13 cellular contexts compared by ENCODE assay signal in the genomic region with DNA sequence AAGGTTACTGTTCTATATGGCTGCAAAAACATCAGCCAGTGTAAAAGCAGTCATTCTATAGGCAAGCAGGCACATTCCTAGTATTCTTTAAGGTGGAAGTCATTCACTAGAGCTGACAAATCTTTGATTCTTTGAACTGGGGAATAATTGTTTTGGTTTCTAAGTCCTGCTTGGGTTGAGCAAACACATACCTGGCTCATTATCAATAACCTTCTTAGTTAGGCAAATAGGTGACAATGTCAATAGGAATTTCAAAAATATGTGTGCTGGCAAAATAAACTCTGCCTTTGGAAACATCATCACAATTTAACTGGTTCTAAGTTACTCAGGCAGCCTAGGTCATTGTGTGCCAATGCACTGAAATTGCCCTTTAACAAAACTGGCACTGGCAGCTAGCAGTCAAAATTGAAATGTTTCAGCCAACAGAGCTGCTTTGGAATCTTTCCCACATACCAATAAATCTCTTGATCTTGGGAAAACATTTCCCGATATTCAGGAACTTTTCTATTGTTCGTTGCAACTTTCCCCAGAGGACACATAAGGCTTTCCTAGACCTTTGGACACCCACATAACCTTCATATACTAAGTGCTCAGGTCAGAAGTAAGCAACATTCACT.
DNase-seq lines count a peak whose midpoint lies in the region; ATAC-seq and TF ChIP-seq lines count a peak whose summit lies in the region.
"Had no signal": no experiment of that assay in that cellular context is flagged by ENCODE, and none has a peak within 500 bp of the region (broad histone marks: within the 10 kb centered on the region; RNA-seq: fewer than 3 reads in every experiment).

No MANE protein-coding gene starts in this region.

- no peak overlapping the region for H3K27ac Mint-ChIP-seq in effector memory CD8-positive, alpha-beta T cell
- H3K27ac Mint-ChIP-seq in activated T-helper 1 cell treated with anti-CD3 and anti-CD28 coated beads, Interleukin-12 subunit alpha, Interleukin-12 subunit beta, Interleukin-2, Interleukin-4 antibody, amounts not matched to agents 30 ng/mL and 10 ng/mL and 1 ng/mL, durations not matched to agents 14 hours and 24 hours and 36 hours, result no peak overlapping the region

- peaks cover 2 to 15% of the 10 kb centered on the region in 2 donors for H3K9me3 Mint-ChIP-seq in effector memory CD8-positive, alpha-beta T cell
- H3K9me3 Mint-ChIP-seq in activated T-helper 1 cell treated with anti-CD3 and anti-CD28 coated beads, Interleukin-12 subunit alpha, Interleukin-12 subunit beta, Interleukin-2, Interleukin-4 antibody, amounts not matched to agents 30 ng/mL and 10 ng/mL and 1 ng/mL, durations not matched to agents 14 hours and 24 hours and 36 hours, result no peaks in the 10 kb centered on the region

- WGBS in stomach, 5 donors, result 18 to 25% (median 23%) methylated on average over 2 of the region's 2 CpGs

- no peak for TF ChIP-seq CTCF in foreskin keratinocyte (conservative IDR thresholded peaks at IDR 0.05)
- TF ChIP-seq CTCF in stomach (IDR thresholded peaks at IDR 0.05), result no peak

- no peak for TF ChIP-seq EP300 in stomach (IDR thresholded peaks at IDR 0.05)

- intact Hi-C loops in stomach (cut with DNase I; ENCODE audit: low total_unique reads), result no loop called here
- intact Hi-C loops in activated T-helper 1 cell treated with anti-CD3 and anti-CD28 coated beads, Interleukin-12 subunit alpha, Interleukin-12 subunit beta, Interleukin-2, Interleukin-4 antibody, amounts not matched to agents 30 ng/mL and 10 ng/mL and 1 ng/mL, durations not matched to agents 14 hours and 24 hours and 36 hours (cut with micrococcal nuclease), result no loop called here

- H3K27ac ChIP-seq in foreskin keratinocyte (no peak overlapping the region), stomach (peak overlapping the region in 4 of 5 donors; percentile 50 to 67 (median 52))

- H3K4me1 Mint-ChIP-seq in effector memory CD8-positive, alpha-beta T cell (ENCODE audit: low read depth in 2 of 2), result no peaks in the 10 kb centered on the region
- no peaks in the 10 kb centered on the region for H3K4me1 Mint-ChIP-seq in activated T-helper 1 cell treated with anti-CD3 and anti-CD28 coated beads, Interleukin-12 subunit alpha, Interleukin-12 subunit beta, Interleukin-2, Interleukin-4 antibody, amounts not matched to agents 30 ng/mL and 10 ng/mL and 1 ng/mL, durations not matched to agents 14 hours and 24 hours and 36 hours (ENCODE audit: low read depth)

- peaks cover 24% of the 10 kb centered on the region for H3K4me1 ChIP-seq in adipocyte (ENCODE audit: control insufficient read depth, insufficient read depth, low read length)
- H3K4me1 ChIP-seq in foreskin keratinocyte, result peaks cover 13% of the 10 kb centered on the region
- H3K4me1 ChIP-seq in stomach, result peaks cover 13 to 29% (median 22%) of the 10 kb centered on the region in 4 donors

- no peak overlapping the region for H3K9ac ChIP-seq in adipocyte (ENCODE audit: low read length)

- H3K36me3 Mint-ChIP-seq in effector memory CD8-positive, alpha-beta T cell (ENCODE audit: insufficient read depth), result no peaks in the 10 kb centered on the region
- H3K36me3 Mint-ChIP-seq in activated T-helper 1 cell treated with anti-CD3 and anti-CD28 coated beads, Interleukin-12 subunit alpha, Interleukin-12 subunit beta, Interleukin-2, Interleukin-4 antibody, amounts not matched to agents 30 ng/mL and 10 ng/mL and 1 ng/mL, durations not matched to agents 14 hours and 24 hours and 36 hours (ENCODE audit: low read depth), result no peaks in the 10 kb centered on the region

- TF ChIP-seq POLR2A in stomach (IDR thresholded peaks at IDR 0.05), result no peak

- peak; percentile 30 for ATAC-seq in foreskin keratinocyte
- ATAC-seq in effector memory CD8-positive, alpha-beta T cell (replicated peaks), result no peak
- ATAC-seq: sciatic nerve had no signal

- H3K36me3 ChIP-seq in adipocyte (ENCODE audit: control insufficient read depth, insufficient read depth, low read length, severe bottlenecking), result no peaks in the 10 kb centered on the region
- H3K36me3 ChIP-seq in stomach, result no peaks in the 10 kb centered on the region

- H3K9me3 ChIP-seq in adipocyte (ENCODE audit: control insufficient read depth, low read length) (no peaks in the 10 kb centered on the region), stomach (no peaks in the 10 kb centered on the region)

- no peaks in the 10 kb centered on the region for H3K27me3 Mint-ChIP-seq in effector memory CD8-positive, alpha-beta T cell
- no peaks in the 10 kb centered on the region for H3K27me3 Mint-ChIP-seq in activated T-helper 1 cell treated with anti-CD3 and anti-CD28 coated beads, Interleukin-12 subunit alpha, Interleukin-12 subunit beta, Interleukin-2, Interleukin-4 antibody, amounts not matched to agents 30 ng/mL and 10 ng/mL and 1 ng/mL, durations not matched to agents 14 hours and 24 hours and 36 hours (ENCODE audit: insufficient read depth)

- no peak overlapping the region for H3K4me3 ChIP-seq in adipocyte (ENCODE audit: low read length)
- H3K4me3 ChIP-seq in stomach, result no peak overlapping the region

- DNase-seq in HCEC 1CT (peak; percentile 55), adipocyte (ENCODE audit: low read depth) (peak; percentile 17), foreskin keratinocyte (peak; percentile 84 to 94), stomach (peak; percentile 55), cortex of kidney (lab: John Stamatoyannopoulos, UW) (no peak)
- no peak for DNase-seq in effector memory CD8-positive, alpha-beta T cell
- DNase-seq in activated CD4-positive, alpha-beta T cell treated with anti-CD3 and anti-CD28 coated beads for 1 hour, result no peak
- DNase-seq in activated T-helper 1 cell treated with anti-CD3 and anti-CD28 coated beads, Interleukin-12 subunit alpha, Interleukin-12 subunit beta, Interleukin-2, Interleukin-4 antibody, amounts not matched to agents 30 ng/mL and 10 ng/mL and 1 ng/mL, durations not matched to agents 14 hours and 24 hours and 36 hours (ENCODE audit: low spot score), result no peak
- DNase-seq: activated CD8-positive, alpha-beta memory T cell treated with anti-CD3 and anti-CD28 coated beads, Interleukin-2, amount 50 U/mL, for 48 hours; DMS53; midbrain; NCI-H2029 had no signal

- H3K4me3 Mint-ChIP-seq in effector memory CD8-positive, alpha-beta T cell, result no peak overlapping the region
- no peak overlapping the region for H3K4me3 Mint-ChIP-seq in activated T-helper 1 cell treated with anti-CD3 and anti-CD28 coated beads, Interleukin-12 subunit alpha, Interleukin-12 subunit beta, Interleukin-2, Interleukin-4 antibody, amounts not matched to agents 30 ng/mL and 10 ng/mL and 1 ng/mL, durations not matched to agents 14 hours and 24 hours and 36 hours

- no peaks in the 10 kb centered on the region for H3K27me3 ChIP-seq in adipocyte (replicated peaks; ENCODE audit: control insufficient read depth, insufficient read depth, low read length)
- H3K27me3 ChIP-seq in foreskin keratinocyte, result no peaks in the 10 kb centered on the region
- no peaks in the 10 kb centered on the region for H3K27me3 ChIP-seq in stomach

Comparison
In these comparisons a context has a peak if more than half of its experiments do, and no peak if none do; other contexts are left out.
1. DNase-seq: peak in HCEC 1CT (single experiment), adipocyte (single experiment), foreskin keratinocyte (2 of 2) and stomach (single experiment); none in cortex of kidney (single experiment), effector memory CD8-positive, alpha-beta T cell (0 of 3), activated CD4-positive, alpha-beta T cell treated with anti-CD3 and anti-CD28 coated beads for 1 hour (single experiment) and activated T-helper 1 cell treated with anti-CD3 and anti-CD28 coated beads, Interleukin-12 subunit alpha, Interleukin-12 subunit beta, Interleukin-2, Interleukin-4 antibody, amounts not matched to agents 30 ng/mL and 10 ng/mL and 1 ng/mL, durations not matched to agents 14 hours and 24 hours and 36 hours (single experiment).